In the genomic region with DNA sequence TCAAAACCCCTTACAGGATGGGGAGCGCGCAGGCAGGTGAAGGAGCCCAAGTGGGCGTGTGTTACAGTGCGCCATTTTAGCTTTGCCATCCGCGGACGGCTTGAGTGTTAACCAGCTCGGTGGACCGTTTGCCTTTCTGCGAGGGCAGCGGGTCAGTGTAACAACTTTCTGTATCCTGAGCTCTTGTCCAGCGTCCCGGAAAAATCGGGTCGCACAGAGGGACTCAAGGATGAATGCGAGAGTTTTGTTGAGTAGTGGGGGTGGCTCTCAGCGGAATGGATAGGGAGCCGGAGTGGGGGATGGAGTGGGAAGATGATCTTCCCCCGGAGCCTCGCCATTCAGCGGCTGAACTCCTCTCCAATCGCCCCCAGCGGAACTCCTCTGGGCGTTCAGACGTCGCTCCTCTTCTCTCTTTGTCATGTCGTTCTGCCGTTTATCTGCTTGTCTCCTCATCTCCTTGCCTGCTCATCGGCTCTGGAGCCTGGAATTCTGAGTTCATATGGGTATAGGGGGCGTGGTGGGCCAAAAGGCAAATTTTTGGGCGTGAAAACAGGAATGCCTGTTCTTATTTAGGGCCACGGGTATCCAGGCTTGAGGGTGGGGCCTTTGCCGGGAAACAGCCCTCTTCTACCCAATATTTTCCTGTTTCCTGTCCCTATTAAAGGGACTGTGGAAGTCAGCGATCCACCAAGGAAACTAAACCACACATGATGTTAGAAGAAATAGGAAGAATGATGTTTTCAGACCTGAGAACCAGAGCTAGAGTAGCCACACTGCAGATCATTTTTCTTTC, we compare ENCODE assay signal across 13 cellular contexts.
DNase-seq lines count a peak whose midpoint lies in the region; ATAC-seq, FAIRE-seq and TF ChIP-seq lines count a peak whose summit lies in the region.
"Had no signal": no experiment of that assay in that cellular context is flagged by ENCODE, and none has a peak within 500 bp of the region (broad histone marks: within the 10 kb centered on the region; RNA-seq: fewer than 3 reads in every experiment).

No MANE protein-coding gene starts in this region.

- H3K4me2 ChIP-seq in mesenchymal stem cell (ENCODE audit: low read length, poor library complexity, severe bottlenecking): no peak overlapping the region
- H3K4me2 ChIP-seq: KMS-11 had no signal

- no peak overlapping the region for H2BK120ac ChIP-seq in mesenchymal stem cell (ENCODE audit: low read depth, low read length)

- H2BK15ac ChIP-seq in mesenchymal stem cell (ENCODE audit: low read depth, poor library complexity, severe bottlenecking): no peak overlapping the region

- H3K18ac ChIP-seq in mesenchymal stem cell (ENCODE audit: low read depth in 1 of 2, low read length in 2 of 2): no peak overlapping the region

- H3K27ac ChIP-seq in mesenchymal stem cell (ENCODE audit: low read length, poor library complexity, severe bottlenecking) (no peak overlapping the region), testis (peak overlapping the region; percentile 17 to 36)
- H3K27ac ChIP-seq: KMS-11 had no signal

- no peaks in the 10 kb centered on the region for H3K79me1 ChIP-seq in mesenchymal stem cell (replicated peaks; ENCODE audit: low read length, poor library complexity, severe bottlenecking)

- H3K4me3 ChIP-seq in fibroblast of pulmonary artery (replicated peaks; ENCODE audit: low read depth, low read length) (peak overlapping the region; percentile 28), mesenchymal stem cell (ENCODE audit: insufficient read depth in 1 of 2, low read depth in 1 of 2, low read length in 2 of 2) (peak overlapping the region; percentile 20 to 74), testis (peak overlapping the region; percentile 50 to 59)

- H4K8ac ChIP-seq in mesenchymal stem cell (ENCODE audit: low read length): peak overlapping the region; percentile 28

- no peak overlapping the region for H3K23ac ChIP-seq in mesenchymal stem cell (ENCODE audit: low read length in 2 of 2)

- no peak for TF ChIP-seq CTCF in fibroblast of pulmonary artery (IDR thresholded peaks at IDR 0.05; ENCODE audit: low read length, missing control alignments)
- no peak for TF ChIP-seq CTCF in testis (IDR thresholded peaks at IDR 0.05)
- TF ChIP-seq CTCF in D721Med (IDR thresholded peaks at IDR 0.05; ENCODE audit: insufficient read depth, missing control alignments): no peak

- DNase-seq in NCI-H146 treated with DMSO at 0.1 percent for 48 hours (lab: John Stamatoyannopoulos, UW; ENCODE audit: unreplicated experiment): peak; percentile 64
- no peak for DNase-seq in fibroblast of pulmonary artery (ENCODE audit: low read depth)
- DNase-seq in mesenchymal stem cell: no peak
- DNase-seq in testis: peak; percentile 63
- no peak for DNase-seq in NCI-H82 treated with DMSO at 0.1 percent for 48 hours (lab: John Stamatoyannopoulos, UW; ENCODE audit: unreplicated experiment)
- no peak for DNase-seq in D721Med (ENCODE audit: insufficient read length, low spot score)
- no peak for DNase-seq in stimulated activated CD4-positive, alpha-beta T cell treated with anti-CD3 and anti-CD28 coated beads, Interleukin-15, amount 100 ng/mL, for 24 hours
- DNase-seq: effector memory CD8-positive, alpha-beta T cell; GDM1; naive thymus-derived CD8-positive, alpha-beta T cell; T-helper 17 cell had no signal

- H3K4ac ChIP-seq in mesenchymal stem cell (ENCODE audit: low read depth in 1 of 2, low read length in 2 of 2): no peak overlapping the region

- no peak overlapping the region for H2BK12ac ChIP-seq in mesenchymal stem cell (ENCODE audit: low read length in 2 of 2)

- no peak for TF ChIP-seq POLR2A in testis (IDR thresholded peaks at IDR 0.05)

- no peaks in the 10 kb centered on the region for H3K4me1 ChIP-seq in mesenchymal stem cell (ENCODE audit: control insufficient read depth, insufficient read depth, low read depth, low read length)
- H3K4me1 ChIP-seq in testis: no peaks in the 10 kb centered on the region

- no peak overlapping the region for H4K91ac ChIP-seq in mesenchymal stem cell (ENCODE audit: low read length)

- no peak for FAIRE-seq in D721Med (lab: Jason Lieb, UNC)

- no peak overlapping the region for H2AFZ ChIP-seq in mesenchymal stem cell (ENCODE audit: low read depth, low read length)

- H3K27me3 ChIP-seq in mesenchymal stem cell (ENCODE audit: control insufficient read depth in 1 of 2, insufficient read depth in 1 of 2, low read length in 2 of 2) (no peaks in the 10 kb centered on the region), testis (no peaks in the 10 kb centered on the region)

- intact Hi-C loops in testis (cut with DNase I; ENCODE audit: low total_unique reads): no loop called here

- H2BK5ac ChIP-seq in mesenchymal stem cell (ENCODE audit: low read depth, low read length, poor library complexity, severe bottlenecking): no peak overlapping the region

- ATAC-seq in GM21723 (IDR thresholded peaks at IDR 0.05; ENCODE audit: unreplicated experiment): no peak
- ATAC-seq: effector memory CD8-positive, alpha-beta T cell; naive thymus-derived CD8-positive, alpha-beta T cell; T-helper 17 cell had no signal

- H3K9me3 ChIP-seq in mesenchymal stem cell (ENCODE audit: control insufficient read depth, low read length) (peaks cover 8% of the 10 kb centered on the region), testis (no peaks in the 10 kb centered on the region)

- H3K14ac ChIP-seq in mesenchymal stem cell (ENCODE audit: low read length in 2 of 2): no peak overlapping the region

- H3K36me3 ChIP-seq in mesenchymal stem cell (ENCODE audit: control insufficient read depth in 1 of 2, insufficient read depth in 2 of 2, low read depth in 1 of 2, low read length in 2 of 2) (no peaks in the 10 kb centered on the region), testis (ENCODE audit: low read depth, missing control alignments) (no peaks in the 10 kb centered on the region)

- H3K9ac ChIP-seq in mesenchymal stem cell (ENCODE audit: low read length): peak overlapping the region; percentile 79
- H3K9ac ChIP-seq: KMS-11 had no signal

- WGBS in mesenchymal stem cell: 56% methylated on average over 32 of the region's 34 CpGs
- 11 to 18% methylated on average over 32 to 34 of the region's 34 CpGs for WGBS in testis, 2 donors

- H2AK5ac ChIP-seq in mesenchymal stem cell (ENCODE audit: low read length, severe bottlenecking): peak overlapping the region; percentile 13

Comparison
In these comparisons a context has a peak if more than half of its experiments do, and no peak if none do; other contexts are left out.
1. DNase-seq: peak in NCI-H146 treated with DMSO at 0.1 percent for 48 hours (single experiment) and testis (single experiment); none in fibroblast of pulmonary artery (single experiment), mesenchymal stem cell (single experiment), NCI-H82 treated with DMSO at 0.1 percent for 48 hours (single experiment), D721Med (single experiment) and stimulated activated CD4-positive, alpha-beta T cell treated with anti-CD3 and anti-CD28 coated beads, Interleukin-15, amount 100 ng/mL, for 24 hours (single experiment).
2. Peak in every context shown above with its lines, with median percentiles within 50 percentile points of each other: H3K4me3 ChIP-seq.